In genomic region chr21:36209626-36210171, GRCh38 we compare ENCODE assay signal across 8 cellular contexts. TPM values are rescaled to one million over a fixed set of nuclear protein-coding genes. Genes with fewer than 3 reads are reported as not detected.
A peak's percentile ranks its signal among the peaks of the same experiment; 100 is the strongest.
DNase-seq lines count a peak whose midpoint lies in the region; FAIRE-seq and TF ChIP-seq lines count a peak whose summit lies in the region.

No MANE protein-coding gene starts in this region.

- no peak overlapping the region for H3K4me3 ChIP-seq in ACC112 (ENCODE audit: low read depth, low read length)
- no peak overlapping the region for H3K4me3 ChIP-seq in WERI-Rb-1 (ENCODE audit: low read depth, low read length)
- no peak overlapping the region for H3K4me3 ChIP-seq in endothelial cell of umbilical vein (replicated peaks in 1 of 3; ENCODE audit: insufficient read depth in 1 of 3, low read depth in 1 of 3, low read length in 3 of 3)

- peaks cover 42% of the 10 kb centered on the region for H3K4me1 ChIP-seq in ACC112 (ENCODE audit: control insufficient read depth, insufficient read depth, low read length, unreplicated experiment)
- peaks cover 11% of the 10 kb centered on the region for H3K4me1 ChIP-seq in endothelial cell of umbilical vein (ENCODE audit: control insufficient read depth, extremely low read depth, insufficient read depth, low read length)

- H3K9me3 Mint-ChIP-seq in nephron progenitor cell = no peaks in the 10 kb centered on the region

- no peak for TF ChIP-seq POLR2A in endothelial cell of umbilical vein (IDR thresholded peaks at IDR 0.05; ENCODE audit: low read depth, low read length)

- CTCF ChIA-PET in endothelial cell of umbilical vein (lab: Charles Lee) = interaction anchor here (0.9 to 3.9 kb wide), 12 partner anchors 9 to 86 kb away, joined by 3 to 31 read pairs (median 6); no protein-coding TSS in a partner anchor

- H3K79me2 ChIP-seq in ACC112 (ENCODE audit: control insufficient read depth, insufficient read depth, low read length, unreplicated experiment) (no peaks in the 10 kb centered on the region), endothelial cell of umbilical vein (ENCODE audit: control insufficient read depth, insufficient read depth, low read length) (no peaks in the 10 kb centered on the region)

- no TSS peak for BruUV-seq in endothelial cell of umbilical vein (replicated peaks; lab: Mats Ljungman, UMichigan)

- H3K4me2 ChIP-seq in endothelial cell of umbilical vein (ENCODE audit: insufficient read depth, low read length) = peak overlapping the region; percentile 16

- no peaks in the 10 kb centered on the region for H3K36me3 Mint-ChIP-seq in nephron progenitor cell (ENCODE audit: low read depth)

- TF ChIP-seq CTCF in GM10266 (IDR thresholded peaks at IDR 0.05; ENCODE audit: control insufficient read depth, insufficient read depth, low read depth, missing control alignments) (peak; percentile 60), WERI-Rb-1 (IDR thresholded peaks at IDR 0.05; ENCODE audit: low read depth, low read length) (peak; percentile 76), endothelial cell of umbilical vein (IDR thresholded peaks at IDR 0.05; ENCODE audit: extremely low read depth in 1 of 2, insufficient read depth in 1 of 2, low read depth in 1 of 2, low read length in 2 of 2) (peak; percentile 42 to 45), nephron progenitor cell (IDR thresholded peaks at IDR 0.05) (no peak)

- FAIRE-seq in endothelial cell of umbilical vein (lab: Jason Lieb, UNC) = no peak

- POLR2A ChIA-PET in endothelial cell of umbilical vein (lab: Charles Lee) = no interaction called here

- H3K9me1 ChIP-seq in endothelial cell of umbilical vein (replicated peaks; ENCODE audit: control insufficient read depth, extremely low read depth, insufficient read depth, low read length) = no peaks in the 10 kb centered on the region

- H3K9me3 ChIP-seq in WERI-Rb-1 (ENCODE audit: severe bottlenecking) (no peaks in the 10 kb centered on the region), endothelial cell of umbilical vein (replicated peaks; ENCODE audit: control insufficient read depth, insufficient read depth, low read length) (no peaks in the 10 kb centered on the region)

- H3K27me3 Mint-ChIP-seq in nephron progenitor cell (ENCODE audit: low read depth, poor library complexity) = no peaks in the 10 kb centered on the region

- intact Hi-C loops in endothelial cell of umbilical vein (cut with micrococcal nuclease) = loop anchor here (1.0 kb wide), 1 partner anchor 56 kb away; no protein-coding TSS in a partner anchor

- H3K4me1 Mint-ChIP-seq in nephron progenitor cell = peaks cover 37% of the 10 kb centered on the region

- H3K27ac Mint-ChIP-seq in nephron progenitor cell = no peak overlapping the region

- H3K36me3 ChIP-seq in ACC112 (ENCODE audit: insufficient read depth, low read length) = no peaks in the 10 kb centered on the region
- H3K36me3 ChIP-seq in WERI-Rb-1 = peaks cover 23% of the 10 kb centered on the region
- H3K36me3 ChIP-seq in endothelial cell of umbilical vein (ENCODE audit: control insufficient read depth in 2 of 2, extremely low read depth in 1 of 2, insufficient read depth in 2 of 2, low read length in 2 of 2) = no peaks in the 10 kb centered on the region

- no peak overlapping the region for H3K4me3 Mint-ChIP-seq in nephron progenitor cell

- H3K27me3 ChIP-seq in ACC112 (ENCODE audit: insufficient read depth, low read length) (no peaks in the 10 kb centered on the region), WERI-Rb-1 (ENCODE audit: insufficient read depth, low read depth, severe bottlenecking) (no peaks in the 10 kb centered on the region), endothelial cell of umbilical vein (ENCODE audit: control insufficient read depth in 2 of 2, insufficient read depth in 2 of 2, low read length in 2 of 2) (no peaks in the 10 kb centered on the region)

- H2AFZ ChIP-seq in ACC112 (ENCODE audit: low read length, unreplicated experiment) (no peak overlapping the region), endothelial cell of umbilical vein (ENCODE audit: low read depth, low read length) (peak overlapping the region; percentile 3)

- H4K20me1 ChIP-seq in endothelial cell of umbilical vein (replicated peaks; ENCODE audit: control insufficient read depth, extremely low read depth, insufficient read depth, low read length) = no peaks in the 10 kb centered on the region

- peak overlapping the region; percentile 39; the same call in 1 of the 2 replicates for H3K27ac ChIP-seq in ACC112 (ENCODE audit: low read depth, low read length)
- no peak overlapping the region for H3K27ac ChIP-seq in WERI-Rb-1
- peak overlapping the region; percentile 10 for H3K27ac ChIP-seq in endothelial cell of umbilical vein (ENCODE audit: insufficient read depth, low read depth, low read length)

- DNase-seq in GM10266 (ENCODE audit: extremely low spot score) (peak; percentile 35), NCI-H2107 (lab: John Stamatoyannopoulos, UW) (peak; percentile 37), WERI-Rb-1 (peak; percentile 75), endothelial cell of umbilical vein (ENCODE audit: low read depth, low spot score) (peak; percentile 42), occipital lobe (lab: John Stamatoyannopoulos, UW) (peak; percentile 16), nephron progenitor cell (no peak), ecto neural progenitor cell (ENCODE audit: low spot score) (no peak)

- dilution Hi-C loops in endothelial cell of umbilical vein (cut with MboI; ENCODE audit: extremely low pct_ligation_motif_present, low sequenced_read_pairs) = no loop called here

- no peak overlapping the region for H3K9ac ChIP-seq in endothelial cell of umbilical vein (replicated peaks; ENCODE audit: extremely low read depth, insufficient read depth, low read length)

TF ChIP-seq in endothelial cell of umbilical vein, 7 proteins besides CTCF, POLR2A, EP300 and RAD21:
- TF ChIP-seq EZH2 (IDR thresholded peaks at IDR 0.05; ENCODE audit: borderline replicate concordance, low read depth, low read length, severe bottlenecking) = no peak
- TF ChIP-seq MAX (IDR thresholded peaks at IDR 0.05; ENCODE audit: insufficient read depth, insufficient read length) = no peak
- TF ChIP-seq MYC (IDR thresholded peaks at IDR 0.05; ENCODE audit: low read depth, low read length) = no peak
- no peak for TF ChIP-seq POLR2AphosphoS5 (IDR thresholded peaks at IDR 0.05; ENCODE audit: insufficient read depth, low read depth, low read length)
- no peak for TF ChIP-seq JUN (IDR thresholded peaks at IDR 0.05; ENCODE audit: borderline replicate concordance, insufficient read depth, insufficient read length, low read depth)
- TF ChIP-seq FOS (IDR thresholded peaks at IDR 0.05; ENCODE audit: borderline replicate concordance, insufficient read depth, low read length) = no peak
TF ChIP-seq in endothelial cell of umbilical vein: peak in this region for 0.

RNA-seq across cellular contexts. Expression of gene DOP1B, which starts 53.1 kb away (rescaled TPM):
- total RNA-seq in endothelial cell of umbilical vein (9.3 and 9.9 TPM in 2 replicates), occipital lobe (30.9 TPM)
- 3.7 and 4.0 TPM in 2 replicates for polyA plus RNA-seq in endothelial cell of umbilical vein
- 3.2 and 3.9 TPM in 2 replicates for polyA plus RNA-seq in endothelial cell of umbilical vein (2011; cell fraction: cytosol; rRNA removed)
- polyA plus RNA-seq in endothelial cell of umbilical vein (2011; cell fraction: nucleus; rRNA removed) = 5.9 and 10.1 TPM in 2 replicates
- 6.7 and 7.3 TPM in 2 replicates for polyA plus RNA-seq in endothelial cell of umbilical vein (2012)
- 6.9 and 8.3 TPM in 2 replicates for polyA minus RNA-seq in endothelial cell of umbilical vein
- polyA minus RNA-seq in endothelial cell of umbilical vein (2011; cell fraction: cytosol; rRNA and poly(A)+ RNA removed) = 1.8 TPM
- polyA minus RNA-seq in endothelial cell of umbilical vein (2011; cell fraction: nucleus; rRNA and poly(A)+ RNA removed) = 7.9 and 9.7 TPM in 2 replicates

Comparison
In these comparisons a context has a peak if more than half of its experiments do, and no peak if none do; other contexts are left out.
1. DNase-seq: peak in GM10266 (single experiment), NCI-H2107 (single experiment), WERI-Rb-1 (single experiment), endothelial cell of umbilical vein (single experiment) and occipital lobe (single experiment); none in nephron progenitor cell (single experiment) and ecto neural progenitor cell (single experiment).